ENCODE assay signal across 1 cellular context in genomic region chr20:34500823-34501222, GRCh38.
TF ChIP-seq lines count a peak whose summit lies in the region.

No MANE protein-coding gene starts in this region.

TF ChIP-seq in GM12878, 131 proteins besides CTCF, POLR2A, EP300 and RAD21:
- TF ChIP-seq PAX8 (IDR thresholded peaks at IDR 0.05) = no peak
- 0 out of 2 replicates have a peak, but pooled peaks have one; percentile 35 for TF ChIP-seq CBX5 (IDR thresholded peaks at IDR 0.05; ENCODE audit: low read depth)
- TF ChIP-seq, protein P1, sequence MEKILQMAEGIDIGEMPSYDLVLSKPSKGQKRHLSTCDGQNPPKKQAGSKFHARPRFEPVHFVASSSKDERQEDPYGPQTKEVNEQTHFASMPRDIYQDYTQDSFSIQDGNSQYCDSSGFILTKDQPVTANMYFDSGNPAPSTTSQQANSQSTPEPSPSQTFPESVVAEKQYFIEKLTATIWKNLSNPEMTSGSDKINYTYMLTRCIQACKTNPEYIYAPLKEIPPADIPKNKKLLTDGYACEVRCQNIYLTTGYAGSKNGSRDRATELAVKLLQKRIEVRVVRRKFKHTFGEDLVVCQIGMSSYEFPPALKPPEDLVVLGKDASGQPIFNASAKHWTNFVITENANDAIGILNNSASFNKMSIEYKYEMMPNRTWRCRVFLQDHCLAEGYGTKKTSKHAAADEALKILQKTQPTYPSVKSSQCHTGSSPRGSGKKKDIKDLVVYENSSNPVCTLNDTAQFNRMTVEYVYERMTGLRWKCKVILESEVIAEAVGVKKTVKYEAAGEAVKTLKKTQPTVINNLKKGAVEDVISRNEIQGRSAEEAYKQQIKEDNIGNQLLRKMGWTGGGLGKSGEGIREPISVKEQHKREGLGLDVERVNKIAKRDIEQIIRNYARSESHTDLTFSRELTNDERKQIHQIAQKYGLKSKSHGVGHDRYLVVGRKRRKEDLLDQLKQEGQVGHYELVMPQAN (conservative IDR thresholded peaks at IDR 0.05) = no peak
